2 cellular contexts compared by ENCODE assay signal in genomic region chr22:46198274-46198673, GRCh38.
TF ChIP-seq lines count a peak whose summit lies in the region.

No MANE protein-coding gene starts in this region.

TF ChIP-seq in HCT116, 20 proteins besides CTCF, POLR2A, EP300 and RAD21:
- peak; percentile 24; the same call in 1 of the 2 replicates for TF ChIP-seq CEBPB (IDR thresholded peaks at IDR 0.05; ENCODE audit: low read depth)
- TF ChIP-seq JUND (IDR thresholded peaks at IDR 0.05), result no peak
- no peak for TF ChIP-seq REST (IDR thresholded peaks at IDR 0.05; ENCODE audit: low read depth)
- TF ChIP-seq YY1 (IDR thresholded peaks at IDR 0.05; ENCODE audit: extremely low read depth, insufficient replicate concordance, low read depth, low read length), result no peak

TF ChIP-seq in K562, 482 proteins besides CTCF, POLR2A, EP300 and RAD21:
- TF ChIP-seq MTF1 (CRISPR knock-in tag; IDR thresholded peaks at IDR 0.05; ENCODE audit: borderline replicate concordance), result no peak
- TF ChIP-seq CEBPG (CRISPR knock-in tag; IDR thresholded peaks at IDR 0.05), result 0 out of 2 replicates have a peak, but pooled peaks have one; percentile 12
- TF ChIP-seq CEBPG (tag; conservative IDR thresholded peaks at IDR 0.05 in 1 of 2, IDR thresholded peaks at IDR 0.05 in 1 of 2), result peak in 1 of 2 experiments; percentile 67; a peak in 2 of 4 replicates
- TF ChIP-seq CEBPB (tag; IDR thresholded peaks at IDR 0.05), result peak; percentile 81
